Comparison of ENCODE assay signal across 1 cellular context in the genomic region with DNA sequence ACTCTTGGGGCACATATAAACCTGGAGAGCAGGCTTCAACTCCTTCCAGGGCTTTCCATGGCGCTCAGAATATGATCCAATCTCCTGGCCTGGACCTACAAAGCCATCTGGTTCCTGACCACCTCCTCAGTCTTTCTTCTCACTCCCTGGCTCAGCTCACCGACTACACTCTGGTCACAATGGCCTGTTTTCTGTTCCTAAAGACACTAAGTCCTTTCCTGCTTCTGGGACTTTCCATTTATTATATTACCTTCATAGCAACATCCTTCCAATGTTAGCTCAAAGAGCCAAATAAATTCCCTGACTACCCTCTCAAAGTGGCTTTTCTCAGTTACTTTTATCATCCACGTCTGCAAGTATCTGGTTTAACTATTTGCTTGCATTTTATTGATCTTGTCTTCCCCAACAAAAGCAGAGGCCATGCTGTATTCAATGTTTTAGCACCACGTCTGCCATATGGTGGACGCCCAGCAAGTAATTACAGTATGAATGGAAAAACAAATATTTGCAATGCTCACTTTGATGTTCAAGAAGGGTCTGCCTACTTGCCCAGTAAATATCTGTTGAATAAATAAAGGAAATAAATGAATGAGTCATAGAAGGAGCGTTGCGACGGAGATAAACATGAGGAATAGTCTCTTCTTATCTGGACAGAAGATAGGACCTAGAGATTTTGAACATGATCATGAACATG.
TF ChIP-seq lines count a peak whose summit lies in the region.

No MANE protein-coding gene starts in this region.

TF ChIP-seq in HepG2, 621 proteins besides CTCF, POLR2A, EP300 and RAD21 (continued from another document and continues in another):
- TF ChIP-seq, protein P1, sequence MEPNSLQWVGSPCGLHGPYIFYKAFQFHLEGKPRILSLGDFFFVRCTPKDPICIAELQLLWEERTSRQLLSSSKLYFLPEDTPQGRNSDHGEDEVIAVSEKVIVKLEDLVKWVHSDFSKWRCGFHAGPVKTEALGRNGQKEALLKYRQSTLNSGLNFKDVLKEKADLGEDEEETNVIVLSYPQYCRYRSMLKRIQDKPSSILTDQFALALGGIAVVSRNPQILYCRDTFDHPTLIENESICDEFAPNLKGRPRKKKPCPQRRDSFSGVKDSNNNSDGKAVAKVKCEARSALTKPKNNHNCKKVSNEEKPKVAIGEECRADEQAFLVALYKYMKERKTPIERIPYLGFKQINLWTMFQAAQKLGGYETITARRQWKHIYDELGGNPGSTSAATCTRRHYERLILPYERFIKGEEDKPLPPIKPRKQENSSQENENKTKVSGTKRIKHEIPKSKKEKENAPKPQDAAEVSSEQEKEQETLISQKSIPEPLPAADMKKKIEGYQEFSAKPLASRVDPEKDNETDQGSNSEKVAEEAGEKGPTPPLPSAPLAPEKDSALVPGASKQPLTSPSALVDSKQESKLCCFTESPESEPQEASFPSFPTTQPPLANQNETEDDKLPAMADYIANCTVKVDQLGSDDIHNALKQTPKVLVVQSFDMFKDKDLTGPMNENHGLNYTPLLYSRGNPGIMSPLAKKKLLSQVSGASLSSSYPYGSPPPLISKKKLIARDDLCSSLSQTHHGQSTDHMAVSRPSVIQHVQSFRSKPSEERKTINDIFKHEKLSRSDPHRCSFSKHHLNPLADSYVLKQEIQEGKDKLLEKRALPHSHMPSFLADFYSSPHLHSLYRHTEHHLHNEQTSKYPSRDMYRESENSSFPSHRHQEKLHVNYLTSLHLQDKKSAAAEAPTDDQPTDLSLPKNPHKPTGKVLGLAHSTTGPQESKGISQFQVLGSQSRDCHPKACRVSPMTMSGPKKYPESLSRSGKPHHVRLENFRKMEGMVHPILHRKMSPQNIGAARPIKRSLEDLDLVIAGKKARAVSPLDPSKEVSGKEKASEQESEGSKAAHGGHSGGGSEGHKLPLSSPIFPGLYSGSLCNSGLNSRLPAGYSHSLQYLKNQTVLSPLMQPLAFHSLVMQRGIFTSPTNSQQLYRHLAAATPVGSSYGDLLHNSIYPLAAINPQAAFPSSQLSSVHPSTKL (CRISPR knock-in tag; IDR thresholded peaks at IDR 0.05): peak; percentile 99
- TF ChIP-seq, protein P2, sequence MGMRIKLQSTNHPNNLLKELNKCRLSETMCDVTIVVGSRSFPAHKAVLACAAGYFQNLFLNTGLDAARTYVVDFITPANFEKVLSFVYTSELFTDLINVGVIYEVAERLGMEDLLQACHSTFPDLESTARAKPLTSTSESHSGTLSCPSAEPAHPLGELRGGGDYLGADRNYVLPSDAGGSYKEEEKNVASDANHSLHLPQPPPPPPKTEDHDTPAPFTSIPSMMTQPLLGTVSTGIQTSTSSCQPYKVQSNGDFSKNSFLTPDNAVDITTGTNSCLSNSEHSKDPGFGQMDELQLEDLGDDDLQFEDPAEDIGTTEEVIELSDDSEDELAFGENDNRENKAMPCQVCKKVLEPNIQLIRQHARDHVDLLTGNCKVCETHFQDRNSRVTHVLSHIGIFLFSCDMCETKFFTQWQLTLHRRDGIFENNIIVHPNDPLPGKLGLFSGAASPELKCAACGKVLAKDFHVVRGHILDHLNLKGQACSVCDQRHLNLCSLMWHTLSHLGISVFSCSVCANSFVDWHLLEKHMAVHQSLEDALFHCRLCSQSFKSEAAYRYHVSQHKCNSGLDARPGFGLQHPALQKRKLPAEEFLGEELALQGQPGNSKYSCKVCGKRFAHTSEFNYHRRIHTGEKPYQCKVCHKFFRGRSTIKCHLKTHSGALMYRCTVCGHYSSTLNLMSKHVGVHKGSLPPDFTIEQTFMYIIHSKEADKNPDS (CRISPR knock-in tag; IDR thresholded peaks at IDR 0.05): peak; percentile 92; the same call in 1 of the 2 replicates
- TF ChIP-seq SP5 (CRISPR knock-in tag; IDR thresholded peaks at IDR 0.05; ENCODE audit: borderline replicate concordance, low read depth): peak; percentile 92
- peak; percentile 22; the same call in 1 of the 2 replicates for TF ChIP-seq HOXA3 (CRISPR knock-in tag; IDR thresholded peaks at IDR 0.05)
- peak; percentile 71; the same call in 1 of the 2 replicates for TF ChIP-seq NAIF1 (CRISPR knock-in tag; IDR thresholded peaks at IDR 0.05; ENCODE audit: borderline replicate concordance)
- peak; percentile 93 for TF ChIP-seq ZNF644 (CRISPR knock-in tag; IDR thresholded peaks at IDR 0.05; ENCODE audit: low read depth)
- peak; percentile 84 for TF ChIP-seq BCL6 (CRISPR knock-in tag; IDR thresholded peaks at IDR 0.05)
- peak; percentile 34; the same call in 1 of the 2 replicates for TF ChIP-seq SALL1 (CRISPR knock-in tag; IDR thresholded peaks at IDR 0.05)
- peak; percentile 87 for TF ChIP-seq RXRB (CRISPR knock-in tag; IDR thresholded peaks at IDR 0.05; ENCODE audit: borderline replicate concordance)
- TF ChIP-seq HNRNPL (IDR thresholded peaks at IDR 0.05; ENCODE audit: low read depth, low read length): no peak
- TF ChIP-seq SNAPC2 (CRISPR knock-in tag; IDR thresholded peaks at IDR 0.05): no peak
- peak; percentile 59 for TF ChIP-seq KDM6A (CRISPR knock-in tag; IDR thresholded peaks at IDR 0.05; ENCODE audit: low read depth)
- peak; percentile 25; the same call in 1 of the 3 replicates for TF ChIP-seq MXI1 (IDR thresholded peaks at IDR 0.05; ENCODE audit: borderline replicate concordance, low read depth, low read length)
- peak; percentile 92 for TF ChIP-seq NKX3-1 (CRISPR knock-in tag; IDR thresholded peaks at IDR 0.05)
- peak; percentile 58; the same call in 1 of the 2 replicates for TF ChIP-seq ZNF878 (CRISPR knock-in tag; IDR thresholded peaks at IDR 0.05)
- peak; percentile 98 for TF ChIP-seq TBX3 (IDR thresholded peaks at IDR 0.05; ENCODE audit: borderline replicate concordance)
- TF ChIP-seq PHF21A (CRISPR knock-in tag; IDR thresholded peaks at IDR 0.05): peak; percentile 55; the same call in 1 of the 2 replicates
- peak; percentile 75 for TF ChIP-seq GFI1 (CRISPR knock-in tag; IDR thresholded peaks at IDR 0.05; ENCODE audit: borderline replicate concordance)
- TF ChIP-seq NFE2L2 (IDR thresholded peaks at IDR 0.05; ENCODE audit: low read length): 0 out of 2 replicates have a peak, but pooled peaks have one; percentile 14
- peak; percentile 55; the same call in 1 of the 2 replicates for TF ChIP-seq FOXO1 (CRISPR knock-in tag; IDR thresholded peaks at IDR 0.05)
- peak; percentile 82; the same call in 1 of the 2 replicates for TF ChIP-seq RCOR2 (CRISPR knock-in tag; IDR thresholded peaks at IDR 0.05)
- TF ChIP-seq, protein P3, sequence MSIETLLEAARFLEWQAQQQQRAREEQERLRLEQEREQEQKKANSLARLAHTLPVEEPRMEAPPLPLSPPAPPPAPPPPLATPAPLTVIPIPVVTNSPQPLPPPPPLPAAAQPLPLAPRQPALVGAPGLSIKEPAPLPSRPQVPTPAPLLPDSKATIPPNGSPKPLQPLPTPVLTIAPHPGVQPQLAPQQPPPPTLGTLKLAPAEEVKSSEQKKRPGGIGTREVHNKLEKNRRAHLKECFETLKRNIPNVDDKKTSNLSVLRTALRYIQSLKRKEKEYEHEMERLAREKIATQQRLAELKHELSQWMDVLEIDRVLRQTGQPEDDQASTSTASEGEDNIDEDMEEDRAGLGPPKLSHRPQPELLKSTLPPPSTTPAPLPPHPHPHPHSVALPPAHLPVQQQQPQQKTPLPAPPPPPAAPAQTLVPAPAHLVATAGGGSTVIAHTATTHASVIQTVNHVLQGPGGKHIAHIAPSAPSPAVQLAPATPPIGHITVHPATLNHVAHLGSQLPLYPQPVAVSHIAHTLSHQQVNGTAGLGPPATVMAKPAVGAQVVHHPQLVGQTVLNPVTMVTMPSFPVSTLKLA (IDR thresholded peaks at IDR 0.05): peak; percentile 17; the same call in 1 of the 2 replicates
- TF ChIP-seq ZNF44 (CRISPR knock-in tag; IDR thresholded peaks at IDR 0.05): no peak
- TF ChIP-seq ZMAT3 (CRISPR knock-in tag; conservative IDR thresholded peaks at IDR 0.05): peak; percentile 61; the same call in 1 of the 2 replicates
- TF ChIP-seq KLF13 (CRISPR knock-in tag; IDR thresholded peaks at IDR 0.05): no peak
- TF ChIP-seq, protein P4, sequence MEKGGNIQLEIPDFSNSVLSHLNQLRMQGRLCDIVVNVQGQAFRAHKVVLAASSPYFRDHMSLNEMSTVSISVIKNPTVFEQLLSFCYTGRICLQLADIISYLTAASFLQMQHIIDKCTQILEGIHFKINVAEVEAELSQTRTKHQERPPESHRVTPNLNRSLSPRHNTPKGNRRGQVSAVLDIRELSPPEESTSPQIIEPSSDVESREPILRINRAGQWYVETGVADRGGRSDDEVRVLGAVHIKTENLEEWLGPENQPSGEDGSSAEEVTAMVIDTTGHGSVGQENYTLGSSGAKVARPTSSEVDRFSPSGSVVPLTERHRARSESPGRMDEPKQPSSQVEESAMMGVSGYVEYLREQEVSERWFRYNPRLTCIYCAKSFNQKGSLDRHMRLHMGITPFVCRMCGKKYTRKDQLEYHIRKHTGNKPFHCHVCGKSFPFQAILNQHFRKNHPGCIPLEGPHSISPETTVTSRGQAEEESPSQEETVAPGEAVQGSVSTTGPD (CRISPR knock-in tag; IDR thresholded peaks at IDR 0.05): 0 out of 2 replicates have a peak, but pooled peaks have one; percentile 41
- peak; percentile 87 for TF ChIP-seq ZNF121 (CRISPR knock-in tag; IDR thresholded peaks at IDR 0.05)
- TF ChIP-seq, protein P5, sequence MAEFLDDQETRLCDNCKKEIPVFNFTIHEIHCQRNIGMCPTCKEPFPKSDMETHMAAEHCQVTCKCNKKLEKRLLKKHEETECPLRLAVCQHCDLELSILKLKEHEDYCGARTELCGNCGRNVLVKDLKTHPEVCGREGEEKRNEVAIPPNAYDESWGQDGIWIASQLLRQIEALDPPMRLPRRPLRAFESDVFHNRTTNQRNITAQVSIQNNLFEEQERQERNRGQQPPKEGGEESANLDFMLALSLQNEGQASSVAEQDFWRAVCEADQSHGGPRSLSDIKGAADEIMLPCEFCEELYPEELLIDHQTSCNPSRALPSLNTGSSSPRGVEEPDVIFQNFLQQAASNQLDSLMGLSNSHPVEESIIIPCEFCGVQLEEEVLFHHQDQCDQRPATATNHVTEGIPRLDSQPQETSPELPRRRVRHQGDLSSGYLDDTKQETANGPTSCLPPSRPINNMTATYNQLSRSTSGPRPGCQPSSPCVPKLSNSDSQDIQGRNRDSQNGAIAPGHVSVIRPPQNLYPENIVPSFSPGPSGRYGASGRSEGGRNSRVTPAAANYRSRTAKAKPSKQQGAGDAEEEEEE (CRISPR knock-in tag; IDR thresholded peaks at IDR 0.05; ENCODE audit: borderline replicate concordance): 0 out of 2 replicates have a peak, but pooled peaks have one; percentile 55
- TF ChIP-seq ZNF343 (CRISPR knock-in tag; IDR thresholded peaks at IDR 0.05): no peak
- 0 out of 2 replicates have a peak, but pooled peaks have one; percentile 15 for TF ChIP-seq YEATS2 (CRISPR knock-in tag; IDR thresholded peaks at IDR 0.05; ENCODE audit: borderline replicate concordance)
- TF ChIP-seq ZNF207 (IDR thresholded peaks at IDR 0.05; ENCODE audit: borderline replicate concordance): no peak
- no peak for TF ChIP-seq HNF4A (CRISPR knock-in tag; IDR thresholded peaks at IDR 0.05)
- TF ChIP-seq LCORL (IDR thresholded peaks at IDR 0.05): no peak
- TF ChIP-seq LCORL (CRISPR knock-in tag; IDR thresholded peaks at IDR 0.05): peak; percentile 18; the same call in 1 of the 2 replicates
- TF ChIP-seq MIER3 (CRISPR knock-in tag; IDR thresholded peaks at IDR 0.05; ENCODE audit: borderline replicate concordance): peak; percentile 89
- TF ChIP-seq ZBTB7B (CRISPR knock-in tag; IDR thresholded peaks at IDR 0.05): 0 out of 2 replicates have a peak, but pooled peaks have one; percentile 17
- TF ChIP-seq, protein P6, sequence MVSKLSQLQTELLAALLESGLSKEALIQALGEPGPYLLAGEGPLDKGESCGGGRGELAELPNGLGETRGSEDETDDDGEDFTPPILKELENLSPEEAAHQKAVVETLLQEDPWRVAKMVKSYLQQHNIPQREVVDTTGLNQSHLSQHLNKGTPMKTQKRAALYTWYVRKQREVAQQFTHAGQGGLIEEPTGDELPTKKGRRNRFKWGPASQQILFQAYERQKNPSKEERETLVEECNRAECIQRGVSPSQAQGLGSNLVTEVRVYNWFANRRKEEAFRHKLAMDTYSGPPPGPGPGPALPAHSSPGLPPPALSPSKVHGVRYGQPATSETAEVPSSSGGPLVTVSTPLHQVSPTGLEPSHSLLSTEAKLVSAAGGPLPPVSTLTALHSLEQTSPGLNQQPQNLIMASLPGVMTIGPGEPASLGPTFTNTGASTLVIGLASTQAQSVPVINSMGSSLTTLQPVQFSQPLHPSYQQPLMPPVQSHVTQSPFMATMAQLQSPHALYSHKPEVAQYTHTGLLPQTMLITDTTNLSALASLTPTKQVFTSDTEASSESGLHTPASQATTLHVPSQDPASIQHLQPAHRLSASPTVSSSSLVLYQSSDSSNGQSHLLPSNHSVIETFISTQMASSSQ (IDR thresholded peaks at IDR 0.05; ENCODE audit: low read depth): peak; percentile 49
- TF ChIP-seq, protein P6 (CRISPR knock-in tag; IDR thresholded peaks at IDR 0.05; ENCODE audit: borderline replicate concordance): peak; percentile 56; the same call in 1 of the 2 replicates
- peak; percentile 99 for TF ChIP-seq FOXA3 (CRISPR knock-in tag; IDR thresholded peaks at IDR 0.05)
- peak; percentile 79; the same call in 1 of the 2 replicates for TF ChIP-seq ARID2 (CRISPR knock-in tag; IDR thresholded peaks at IDR 0.05; ENCODE audit: borderline replicate concordance)
- TF ChIP-seq CREM (IDR thresholded peaks at IDR 0.05): peak; percentile 80
- TF ChIP-seq CREM (CRISPR knock-in tag; IDR thresholded peaks at IDR 0.05): no peak
- peak; percentile 86 for TF ChIP-seq TCF7L2 (IDR thresholded peaks at IDR 0.05; ENCODE audit: low read depth, low read length)
- peak; percentile 79 for TF ChIP-seq SAP130 (CRISPR knock-in tag; IDR thresholded peaks at IDR 0.05; ENCODE audit: low read depth)
- peak; percentile 67 for TF ChIP-seq THAP11 (CRISPR knock-in tag; IDR thresholded peaks at IDR 0.05)
- TF ChIP-seq HHEX (CRISPR knock-in tag; IDR thresholded peaks at IDR 0.05): peak; percentile 92
- no peak for TF ChIP-seq ZNF501 (CRISPR knock-in tag; IDR thresholded peaks at IDR 0.05)
- TF ChIP-seq ZNF563 (CRISPR knock-in tag; IDR thresholded peaks at IDR 0.05): no peak
- TF ChIP-seq BHLHE40 (IDR thresholded peaks at IDR 0.05; ENCODE audit: low read length): 0 out of 2 replicates have a peak, but pooled peaks have one; percentile 20
- TF ChIP-seq GABPB1 (CRISPR knock-in tag; IDR thresholded peaks at IDR 0.05): 0 out of 2 replicates have a peak, but pooled peaks have one; percentile 6
- peak; percentile 77; the same call in 1 of the 2 replicates for TF ChIP-seq FOXJ3 (CRISPR knock-in tag; IDR thresholded peaks at IDR 0.05; ENCODE audit: borderline replicate concordance)
- TF ChIP-seq SNRNP70 (IDR thresholded peaks at IDR 0.05; ENCODE audit: low read depth, low read length): no peak
- peak; percentile 100 for TF ChIP-seq NFATC3 (CRISPR knock-in tag; IDR thresholded peaks at IDR 0.05)
- peak; percentile 72 for TF ChIP-seq HDAC2 (CRISPR knock-in tag; IDR thresholded peaks at IDR 0.05)
